Comparison of ENCODE assay signal across 1 cellular context in the genomic region with DNA sequence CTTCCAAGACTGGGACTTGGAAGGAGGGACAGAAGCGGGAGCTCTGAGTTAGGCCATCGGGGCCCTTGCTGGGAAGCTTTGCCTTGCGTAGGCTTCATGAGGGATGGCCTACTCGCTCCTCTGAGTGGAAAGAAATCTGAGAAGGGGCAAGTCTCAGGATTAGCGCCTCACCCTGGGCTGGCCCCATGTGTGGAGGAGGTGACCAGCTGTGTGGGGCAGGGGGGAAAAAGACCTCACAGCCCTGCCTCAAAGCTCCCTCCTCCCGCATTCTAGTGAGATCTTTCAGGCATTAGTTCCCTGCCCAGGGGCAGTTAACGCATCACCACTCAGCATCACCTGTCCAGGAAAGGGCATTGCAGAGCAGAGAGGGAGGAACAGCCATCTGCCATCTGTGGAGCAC.
TF ChIP-seq lines count a peak whose summit lies in the region.

No MANE protein-coding gene starts in this region.

TF ChIP-seq in H1, 55 proteins besides CTCF, POLR2A, EP300 and RAD21:
- TF ChIP-seq TAF1 (IDR thresholded peaks at IDR 0.05; ENCODE audit: low read depth, low read length) = no peak
- TF ChIP-seq SIRT6 (IDR thresholded peaks at IDR 0.05; ENCODE audit: low read length) = no peak
- no peak for TF ChIP-seq BCL11A (IDR thresholded peaks at IDR 0.05; ENCODE audit: low read depth in 2 of 2, low read length in 2 of 2)
- no peak for TF ChIP-seq MAX (IDR thresholded peaks at IDR 0.05)
- no peak for TF ChIP-seq JUND (IDR thresholded peaks at IDR 0.05; ENCODE audit: low read length)
- no peak for TF ChIP-seq EZH2 (IDR thresholded peaks at IDR 0.05; ENCODE audit: low read depth, low read length, severe bottlenecking)
- TF ChIP-seq EGR1 (IDR thresholded peaks at IDR 0.05; ENCODE audit: borderline replicate concordance, low read depth, low read length) = no peak
- TF ChIP-seq POU5F1 (IDR thresholded peaks at IDR 0.05; ENCODE audit: low read depth, low read length) = no peak
- no peak for TF ChIP-seq POLR2AphosphoS5 (IDR thresholded peaks at IDR 0.05; ENCODE audit: low read depth, low read length)
- TF ChIP-seq CHD2 (IDR thresholded peaks at IDR 0.05; ENCODE audit: low read length) = no peak
- no peak for TF ChIP-seq TAF7 (optimal IDR thresholded peaks at IDR 0.05; ENCODE audit: borderline replicate concordance, low read depth, low read length)
- no peak for TF ChIP-seq CHD7 (IDR thresholded peaks at IDR 0.05; ENCODE audit: insufficient replicate concordance, low read length)
- no peak for TF ChIP-seq GABPA (IDR thresholded peaks at IDR 0.05; ENCODE audit: borderline replicate concordance, insufficient read depth, low read length)
- no peak for TF ChIP-seq SUZ12 (IDR thresholded peaks at IDR 0.05; ENCODE audit: low read length)
- no peak for TF ChIP-seq CHD1 (IDR thresholded peaks at IDR 0.05; ENCODE audit: low read depth, low read length)
- TF ChIP-seq HDAC2 (IDR thresholded peaks at IDR 0.05; ENCODE audit: borderline replicate concordance in 1 of 2, low read depth in 2 of 2, low read length in 2 of 2) = no peak
- no peak for TF ChIP-seq KDM5A (IDR thresholded peaks at IDR 0.05; ENCODE audit: low read length)
TF ChIP-seq in H1: peak in this region for 0.
